ENCODE assay signal across 10 cellular contexts in genomic region chr10:88070080-88070880, GRCh38.
DNase-seq lines count a peak whose midpoint lies in the region; ATAC-seq, FAIRE-seq and TF ChIP-seq lines count a peak whose summit lies in the region.
"Had no signal": no experiment of that assay in that cellular context is flagged by ENCODE, and none has a peak within 500 bp of the region (broad histone marks: within the 10 kb centered on the region; RNA-seq: fewer than 3 reads in every experiment).

No MANE protein-coding gene starts in this region.

- no peak for TF ChIP-seq CTCF in HepG2 (CRISPR knock-in tag; IDR thresholded peaks at IDR 0.05)
- TF ChIP-seq CTCF in sigmoid colon (IDR thresholded peaks at IDR 0.05) = no peak
- no peak for TF ChIP-seq CTCF in endothelial cell (IDR thresholded peaks at IDR 0.05; ENCODE audit: unreplicated experiment)

- H3K9me3 ChIP-seq in Karpas-422 (ENCODE audit: low read length) = no peaks in the 10 kb centered on the region
- no peaks in the 10 kb centered on the region for H3K9me3 ChIP-seq in HepG2 (ENCODE audit: low read length)
- no peaks in the 10 kb centered on the region for H3K9me3 ChIP-seq in sigmoid colon

- H3K27ac ChIP-seq in Karpas-422 (ENCODE audit: low read length) = peak overlapping the region; percentile 97
- no peak overlapping the region for H3K27ac ChIP-seq in HepG2 (ENCODE audit: extremely low read length, insufficient read depth, low read length)
- no peak overlapping the region for H3K27ac ChIP-seq in sigmoid colon

- H3K4me3 ChIP-seq in Karpas-422 (ENCODE audit: low read length) = peak overlapping the region; percentile 43
- H3K4me3 ChIP-seq in HepG2 (replicated peaks in 1 of 3; ENCODE audit: insufficient read depth in 1 of 3, low read depth in 2 of 3, low read length in 3 of 3) = no peak overlapping the region
- no peak overlapping the region for H3K4me3 ChIP-seq in sigmoid colon

- H3K36me3 Mint-ChIP-seq in endothelial cell (ENCODE audit: low read depth, unreplicated experiment) = peaks cover 5% of the 10 kb centered on the region

- ATAC-seq in GM21786 (IDR thresholded peaks at IDR 0.05; ENCODE audit: unreplicated experiment) (peak; percentile 58), HepG2 (no peak), GM19351 (IDR thresholded peaks at IDR 0.05; ENCODE audit: unreplicated experiment) (no peak), HG03469 (IDR thresholded peaks at IDR 0.05; ENCODE audit: unreplicated experiment) (no peak)

- no peak for DNase-seq in GM18507 (ENCODE audit: extremely low spot score, insufficient read length, low read depth)
- DNase-seq in Karpas-422 = peak; percentile 89
- no peak for DNase-seq in HepG2 (ENCODE audit: low spot score)
- DNase-seq in sigmoid colon = no peak
- no peak for DNase-seq in endothelial cell (ENCODE audit: low spot score)
- DNase-seq: MM.1S had no signal

- H3K27me3 ChIP-seq in Karpas-422 (ENCODE audit: low read length) (no peaks in the 10 kb centered on the region), HepG2 (ENCODE audit: control insufficient read depth in 1 of 2, insufficient read depth in 2 of 2, low read length in 2 of 2) (peaks cover 0 to 4% of the 10 kb centered on the region in 2 experiments; a peak in 1 of 5 replicates), sigmoid colon (no peaks in the 10 kb centered on the region)

- CTCF ChIA-PET in HepG2 (lab: Yijun Ruan, JAX; ENCODE audit: low intra/inter-chr PET ratio, low total read pairs) = no interaction called here

- POLR2A ChIA-PET in HepG2 (lab: Yijun Ruan, JAX) = no interaction called here

- H2AFZ ChIP-seq in Karpas-422 (ENCODE audit: low read length) = no peak overlapping the region
- H2AFZ ChIP-seq in HepG2 (ENCODE audit: low read length) = no peak overlapping the region

- no peak overlapping the region for H3K4me3 Mint-ChIP-seq in endothelial cell (ENCODE audit: unreplicated experiment)
- H3K4me3 Mint-ChIP-seq: T-helper 1 cell treated with Interleukin-12 subunit alpha and Interleukin-12 subunit beta and Interleukin-4 antibody, amounts not matched to agents 30 μg/mL and 1 μg/mL, for 36 hours had no signal

- TF ChIP-seq RAD21 in HepG2 (CRISPR knock-in tag; IDR thresholded peaks at IDR 0.05) = no peak

- H3K79me2 ChIP-seq in Karpas-422 (ENCODE audit: low read length) = no peaks in the 10 kb centered on the region
- no peaks in the 10 kb centered on the region for H3K79me2 ChIP-seq in HepG2 (ENCODE audit: insufficient read depth, low read length)

- 20% methylated on average over 10 of the region's 10 CpGs for WGBS in HepG2 (ENCODE audit: low lambda C conversion rate)
- WGBS in sigmoid colon, 2 donors = 69% methylated on average over 10 of the region's 10 CpGs

- H3K27ac Mint-ChIP-seq in endothelial cell (ENCODE audit: unreplicated experiment) = no peak overlapping the region
- H3K27ac Mint-ChIP-seq: T-helper 1 cell treated with Interleukin-12 subunit alpha and Interleukin-12 subunit beta and Interleukin-4 antibody, amounts not matched to agents 30 μg/mL and 1 μg/mL, for 36 hours had no signal

- peak overlapping the region; percentile 72 for H3K9ac ChIP-seq in Karpas-422 (ENCODE audit: low read length)
- no peak overlapping the region for H3K9ac ChIP-seq in HepG2 (ENCODE audit: insufficient read depth, low read depth, low read length)

- no peak for TF ChIP-seq POLR2A in HepG2 (IDR thresholded peaks at IDR 0.05; ENCODE audit: insufficient read depth in 1 of 2, low read depth in 2 of 2, low read length in 2 of 2)
- no peak for TF ChIP-seq POLR2A in sigmoid colon (IDR thresholded peaks at IDR 0.05)

- no peaks in the 10 kb centered on the region for H3K9me2 ChIP-seq in Karpas-422 (replicated peaks; ENCODE audit: insufficient read depth, low read length)

- H3K27me3 Mint-ChIP-seq in endothelial cell (ENCODE audit: unreplicated experiment) = peaks cover 2% of the 10 kb centered on the region

- in situ Hi-C loops in HepG2 (cut with HindIII; ENCODE audit: extremely low pct_ligation_motif_present, low pct_unique_long_range_greater_than_20kb) = no loop called here

- intact Hi-C loops in HepG2 (cut with micrococcal nuclease; ENCODE audit: unreplicated experiment) (no loop called here), sigmoid colon (cut with DNase I) (no loop called here)

- H3K4me1 Mint-ChIP-seq in endothelial cell (ENCODE audit: unreplicated experiment) = peaks cover 23% of the 10 kb centered on the region

- no peaks in the 10 kb centered on the region for H4K20me1 ChIP-seq in Karpas-422 (ENCODE audit: insufficient read depth, low read depth, low read length)
- H4K20me1 ChIP-seq in HepG2 (ENCODE audit: insufficient read depth, low read length) = no peaks in the 10 kb centered on the region

- H3K4me1 ChIP-seq in Karpas-422 (ENCODE audit: low read length) = peaks cover 94% of the 10 kb centered on the region
- peaks cover 11% of the 10 kb centered on the region for H3K4me1 ChIP-seq in HepG2 (ENCODE audit: insufficient read depth, low read length)
- H3K4me1 ChIP-seq in sigmoid colon = peaks cover 0 to under 1% (median 0%) of the 10 kb centered on the region in 4 donors

- no TSS peak for BruUV-seq in HepG2 (replicated peaks; lab: Mats Ljungman, UMichigan)

- TF ChIP-seq EP300 in HepG2 (IDR thresholded peaks at IDR 0.05; ENCODE audit: low read depth in 2 of 2, low read length in 2 of 2) (no peak), HepG2 (CRISPR knock-in tag; IDR thresholded peaks at IDR 0.05; ENCODE audit: borderline replicate concordance) (no peak), sigmoid colon (IDR thresholded peaks at IDR 0.05) (no peak)

- peak overlapping the region; percentile 45 for H3K4me2 ChIP-seq in Karpas-422 (ENCODE audit: low read depth, low read length, poor library complexity, severe bottlenecking)
- no peak overlapping the region for H3K4me2 ChIP-seq in HepG2 (ENCODE audit: low read depth, low read length)

- H3K9me3 Mint-ChIP-seq in endothelial cell (ENCODE audit: unreplicated experiment) = no peaks in the 10 kb centered on the region

- FAIRE-seq in GM18507 (lab: Jason Lieb, UNC) (peak; percentile 100), HepG2 (lab: Jason Lieb, UNC) (no peak)

- no peaks in the 10 kb centered on the region for H3K36me3 ChIP-seq in Karpas-422 (ENCODE audit: insufficient read depth, low read length)
- H3K36me3 ChIP-seq in HepG2 (replicated peaks in 1 of 2; ENCODE audit: control insufficient read depth in 1 of 2, insufficient read depth in 2 of 2, low read length in 2 of 2) = no peaks in the 10 kb centered on the region
- no peaks in the 10 kb centered on the region for H3K36me3 ChIP-seq in sigmoid colon

TF ChIP-seq in HepG2, 621 proteins besides CTCF, POLR2A, EP300 and RAD21:
- TF ChIP-seq ZNF205 (CRISPR knock-in tag; IDR thresholded peaks at IDR 0.05) (no peak), ZNF7 (CRISPR knock-in tag; IDR thresholded peaks at IDR 0.05) (peak; percentile 65)
TF ChIP-seq in HepG2: peak in this region for 1.
